Comparison of ENCODE assay signal across 18 cellular contexts in genomic region chr17:74159226-74159840, GRCh38. TPM values are rescaled to one million over a fixed set of nuclear protein-coding genes. Genes with fewer than 3 reads are reported as not detected.
DNase-seq lines count a peak whose midpoint lies in the region; ATAC-seq and TF ChIP-seq lines count a peak whose summit lies in the region.
"Had no signal": no experiment of that assay in that cellular context is flagged by ENCODE, and none has a peak within 500 bp of the region (broad histone marks: within the 10 kb centered on the region; RNA-seq: fewer than 3 reads in every experiment).

No MANE protein-coding gene starts in this region.

- no peak overlapping the region for H3K4me2 ChIP-seq in H9 (ENCODE audit: insufficient read depth, insufficient read length, low read length)

- H3K4me3 ChIP-seq in esophagus muscularis mucosa = no peak overlapping the region
- H3K4me3 ChIP-seq in suprapubic skin = no peak overlapping the region
- H3K4me3 ChIP-seq: GM23248 had no signal

- no peak overlapping the region for H3T11ph ChIP-seq in H9 (ENCODE audit: low read length)

- H3K9ac ChIP-seq in H9 (ENCODE audit: extremely low read depth, insufficient read length, low read length) = no peak overlapping the region
- H3K9ac ChIP-seq: GM23248 had no signal

- H3K4me1 Mint-ChIP-seq in H9 = peaks cover 0 to 7% of the 10 kb centered on the region in 2 experiments; a peak in 1 of 4 replicates
- no peaks in the 10 kb centered on the region for H3K4me1 Mint-ChIP-seq in stimulated activated naive CD8-positive, alpha-beta T cell treated with anti-CD3 and anti-CD28 coated beads, Interleukin-15, amount 100 ng/mL, for 72 hours
- H3K4me1 Mint-ChIP-seq: CD4-positive, alpha-beta memory T cell had no signal

- ATAC-seq in stimulated activated naive CD8-positive, alpha-beta T cell treated with anti-CD3 and anti-CD28 coated beads, Interleukin-15, amount 100 ng/mL, for 72 hours = no peak
- ATAC-seq: HCT116 had no signal

- H3K36me3 Mint-ChIP-seq in H9 (ENCODE audit: insufficient read depth in 1 of 3, low read depth in 3 of 3) = no peaks in the 10 kb centered on the region
- H3K36me3 Mint-ChIP-seq: CD4-positive, alpha-beta memory T cell had no signal

- H2AK5ac ChIP-seq in H9 (ENCODE audit: insufficient read length, low read length) = no peak overlapping the region

- H3K27me3 ChIP-seq in H9 (ENCODE audit: insufficient read depth, low read length) = no peaks in the 10 kb centered on the region
- H3K27me3 ChIP-seq in esophagus muscularis mucosa = peaks cover 0 to 53% (median 0%) of the 10 kb centered on the region in 4 donors
- H3K27me3 ChIP-seq in suprapubic skin = peaks cover 46% of the 10 kb centered on the region

- no peaks in the 10 kb centered on the region for H3K79me2 ChIP-seq in H9 (ENCODE audit: insufficient read depth, low read length)

- H3K23ac ChIP-seq in H9 (ENCODE audit: insufficient read length, low read depth, low read length) = no peak overlapping the region

- no peak overlapping the region for H2BK5ac ChIP-seq in H9 (ENCODE audit: insufficient read length, low read length)

- H2BK15ac ChIP-seq in H9 (ENCODE audit: low read depth, low read length) = no peak overlapping the region

- H4K20me1 ChIP-seq in H9 (ENCODE audit: control insufficient read depth, insufficient read depth, insufficient read length) = no peaks in the 10 kb centered on the region

- H3K4ac ChIP-seq in H9 (ENCODE audit: low read depth, low read length) = no peak overlapping the region

- peaks cover 9% of the 10 kb centered on the region for H3K27me3 Mint-ChIP-seq in H9 (ENCODE audit: low read depth)
- peaks cover 34% of the 10 kb centered on the region for H3K27me3 Mint-ChIP-seq in stimulated activated naive CD8-positive, alpha-beta T cell treated with anti-CD3 and anti-CD28 coated beads, Interleukin-15, amount 100 ng/mL, for 72 hours

- H3K79me1 ChIP-seq in H9 (ENCODE audit: insufficient read depth, low read depth, low read length, poor library complexity, severe bottlenecking) = no peaks in the 10 kb centered on the region

- no peak overlapping the region for H2BK20ac ChIP-seq in H9 (ENCODE audit: low read depth, low read length, poor library complexity, severe bottlenecking)

- no peaks in the 10 kb centered on the region for H3K23me2 ChIP-seq in H9 (ENCODE audit: insufficient read length, low read depth, low read length, poor library complexity, severe bottlenecking)

- H2AFZ ChIP-seq in H9 (ENCODE audit: low read length) = no peak overlapping the region
- H2AFZ ChIP-seq: GM23248 had no signal

- no peak overlapping the region for H4K8ac ChIP-seq in H9 (replicated peaks; ENCODE audit: insufficient read length, low read depth, low read length)

- TF ChIP-seq CTCF in GM13976 (IDR thresholded peaks at IDR 0.05; ENCODE audit: borderline replicate concordance, control extremely low read depth, extremely low read depth, insufficient read depth, missing control alignments) (no peak), H9 (conservative IDR thresholded peaks at IDR 0.05) (no peak), esophagus muscularis mucosa (IDR thresholded peaks at IDR 0.05) (no peak), suprapubic skin (IDR thresholded peaks at IDR 0.05) (no peak)

- H3K9me3 ChIP-seq in H9 (ENCODE audit: control insufficient read depth, low read depth, low read length) = no peaks in the 10 kb centered on the region
- peaks cover 0 to 6% (median 0%) of the 10 kb centered on the region in 4 donors for H3K9me3 ChIP-seq in esophagus muscularis mucosa
- H3K9me3 ChIP-seq in suprapubic skin = no peaks in the 10 kb centered on the region

- peaks cover 0 to 4% of the 10 kb centered on the region in 2 experiments; a peak in 2 of 5 replicates for H3K9me3 Mint-ChIP-seq in H9
- H3K9me3 Mint-ChIP-seq in stimulated activated naive CD8-positive, alpha-beta T cell treated with anti-CD3 and anti-CD28 coated beads, Interleukin-15, amount 100 ng/mL, for 72 hours = no peaks in the 10 kb centered on the region

- WGBS in H9 (ENCODE audit: extremely low coverage, insufficient read length, low lambda C conversion rate) = no CpG with 5 or more reads among the region's 5 CpGs
- WGBS in esophagus muscularis mucosa = 85% methylated on average over 5 of the region's 5 CpGs
- 95% methylated on average over 5 of the region's 5 CpGs for WGBS in suprapubic skin

- no peak overlapping the region for H4K91ac ChIP-seq in H9 (ENCODE audit: insufficient read length, low read depth, low read length)

- H3K27ac ChIP-seq in H9 (ENCODE audit: insufficient read length, low read depth, low read length) = no peak overlapping the region
- H3K27ac ChIP-seq in esophagus muscularis mucosa (replicated peaks in 1 of 4) = no peak overlapping the region
- no peak overlapping the region for H3K27ac ChIP-seq in suprapubic skin
- H3K27ac ChIP-seq: GM23248 had no signal

- H3K4me3 Mint-ChIP-seq in H9 = no peak overlapping the region
- no peak overlapping the region for H3K4me3 Mint-ChIP-seq in stimulated activated naive CD8-positive, alpha-beta T cell treated with anti-CD3 and anti-CD28 coated beads, Interleukin-15, amount 100 ng/mL, for 72 hours
- H3K4me3 Mint-ChIP-seq: CD4-positive, alpha-beta memory T cell had no signal

- no peak overlapping the region; a peak in 1 of 7 replicates for H3K27ac Mint-ChIP-seq in H9
- no peak overlapping the region for H3K27ac Mint-ChIP-seq in stimulated activated naive CD8-positive, alpha-beta T cell treated with anti-CD3 and anti-CD28 coated beads, Interleukin-15, amount 100 ng/mL, for 72 hours
- H3K27ac Mint-ChIP-seq: CD4-positive, alpha-beta memory T cell had no signal

- H3K4me1 ChIP-seq in H9 (ENCODE audit: insufficient read depth, low read length) (no peaks in the 10 kb centered on the region; the same call in 1 of the 2 replicates), esophagus muscularis mucosa (no peaks in the 10 kb centered on the region), suprapubic skin (peaks cover 2% of the 10 kb centered on the region)

- no peak overlapping the region for H4K5ac ChIP-seq in H9 (ENCODE audit: insufficient read length, low read depth, low read length)

- no peak overlapping the region for H2BK120ac ChIP-seq in H9 (ENCODE audit: low read depth, low read length, poor library complexity, severe bottlenecking)

- H3K14ac ChIP-seq in H9 (ENCODE audit: insufficient read depth, low read length) = no peak overlapping the region

- in situ Hi-C loops in GM13976 (cut with MboI; ENCODE audit: low sequenced_read_pairs, unreplicated experiment) = no loop called here

- no peak for TF ChIP-seq POLR2A in esophagus muscularis mucosa (IDR thresholded peaks at IDR 0.05; ENCODE audit: low read depth)
- TF ChIP-seq POLR2A in suprapubic skin (IDR thresholded peaks at IDR 0.05) = no peak

- H3K56ac ChIP-seq in H9 (ENCODE audit: insufficient read length, low read depth, low read length) = no peak overlapping the region

- no peak overlapping the region for H2BK12ac ChIP-seq in H9 (ENCODE audit: insufficient read length, low read depth, low read length)

- intact Hi-C loops in esophagus muscularis mucosa (cut with DNase I) = no loop called here

- no peak overlapping the region for H3K18ac ChIP-seq in H9 (ENCODE audit: insufficient read length, low read depth, low read length)

- TF ChIP-seq EP300 in esophagus muscularis mucosa (IDR thresholded peaks at IDR 0.05) = no peak
- no peak for TF ChIP-seq EP300 in suprapubic skin (IDR thresholded peaks at IDR 0.05)

- peak; percentile 6 for DNase-seq in GM13976 (ENCODE audit: low spot score)
- DNase-seq in H9 = peak; percentile 14
- DNase-seq in esophagus muscularis mucosa (ENCODE audit: extremely low spot score) = peak; percentile 87
- peak; percentile 9 to 41 for DNase-seq in suprapubic skin (ENCODE audit: low spot score in 2 of 2)
- DNase-seq in globus pallidus (ENCODE audit: low spot score) = no peak
- no peak for DNase-seq in NCI-H1092 treated with DMSO at 0.1 percent for 48 hours (lab: John Stamatoyannopoulos, UW)
- DNase-seq in stimulated activated naive CD8-positive, alpha-beta T cell treated with anti-CD3 and anti-CD28 coated beads, Interleukin-15, amount 100 ng/mL, for 72 hours = no peak
- no peak for DNase-seq in HuH-7.5 (ENCODE audit: low spot score)
- DNase-seq: C1 segment of cervical spinal cord; Calu3; CD4-positive, alpha-beta memory T cell; COR-L47; DMS53; DMS79 treated with DMSO at 0.1 percent for 48 hours; GF-D8; GM23248; H7 had no signal

- H3K36me3 ChIP-seq in esophagus muscularis mucosa (no peaks in the 10 kb centered on the region), suprapubic skin (no peaks in the 10 kb centered on the region)

RNA-seq across cellular contexts. Expression of gene RPL38, which starts 44.1 kb away (rescaled TPM):
- total RNA-seq in H9 (2021) (1,354 and 1,358 TPM in 2 replicates), esophagus muscularis mucosa (1,000 to 10,000 TPM in 2 of 4 donors, 100 to 1,000 TPM in 2; 445 to 1,296 (median 979) TPM), suprapubic skin (1,000 to 10,000 TPM in 1 of 4 donors, 100 to 1,000 TPM in 3; 565 to 1,273 (median 679) TPM)

RNA-seq across cellular contexts. Expression of gene TTYH2, which starts 54.0 kb away (rescaled TPM):
- total RNA-seq in H9 (2021) (1.6 and 3.2 TPM in 2 replicates), esophagus muscularis mucosa (10 to 100 TPM in 1 of 4 donors, 1 to 10 TPM in 3; 5.8 to 11.3 (median 7.9) TPM), suprapubic skin (10 to 100 TPM in 1 of 4 donors, 1 to 10 TPM in 3; 5.7 to 12.0 (median 8.2) TPM)
- total RNA-seq: GM23248 had no signal

Comparison
In these comparisons a context has a peak if more than half of its experiments do, and no peak if none do; other contexts are left out.
1. DNase-seq: peak in GM13976 (single experiment), H9 (single experiment), esophagus muscularis mucosa (single experiment) and suprapubic skin (2 of 2); none in globus pallidus (single experiment), NCI-H1092 treated with DMSO at 0.1 percent for 48 hours (single experiment), stimulated activated naive CD8-positive, alpha-beta T cell treated with anti-CD3 and anti-CD28 coated beads, Interleukin-15, amount 100 ng/mL, for 72 hours (0 of 2) and HuH-7.5 (single experiment).